In genomic region chr6:36780517-36781210, GRCh38 we compare ENCODE assay signal across 14 cellular contexts. TPM values are rescaled to one million over a fixed set of nuclear protein-coding genes. Genes with fewer than 3 reads are reported as not detected.
A peak's percentile ranks its signal among the peaks of the same experiment; 100 is the strongest.
DNase-seq lines count a peak whose midpoint lies in the region; ATAC-seq, FAIRE-seq and TF ChIP-seq lines count a peak whose summit lies in the region.
"Had no signal": no experiment of that assay in that cellular context is flagged by ENCODE, and none has a peak within 500 bp of the region (broad histone marks: within the 10 kb centered on the region; RNA-seq: fewer than 3 reads in every experiment).

No MANE protein-coding gene starts in this region.

- no peak overlapping the region for H4K5ac ChIP-seq in mesendoderm (ENCODE audit: low read length)

- DNase-seq in DND-41 (peak; percentile 50), NB4 (ENCODE audit: low read depth) (peak; percentile 80), GM12878 (ENCODE audit: low read depth, low spot score) (no peak), trophoblast cell (no peak), D721Med (ENCODE audit: insufficient read length, low spot score) (no peak), mesendoderm (no peak)
- DNase-seq: activated CD4-positive, alpha-beta memory T cell treated with anti-CD3 and anti-CD28 coated beads for 36 hours; activated naive CD4-positive, alpha-beta T cell; cerebellar nuclear complex; stimulated activated naive CD4-positive, alpha-beta T cell had no signal

- H3K27ac ChIP-seq in DND-41 (ENCODE audit: low read length) (peak overlapping the region; percentile 75), GM12878 (ENCODE audit: control insufficient read depth, insufficient read depth) (no peak overlapping the region), trophoblast cell (ENCODE audit: low read depth, low read length) (no peak overlapping the region), mesendoderm (ENCODE audit: low read depth, low read length) (no peak overlapping the region)

- no peak for TF ChIP-seq RAD21 in GM12878 (IDR thresholded peaks at IDR 0.05; ENCODE audit: insufficient read depth, low read depth, low read length)

- CTCF ChIA-PET in GM12878 (lab: Yijun Ruan, JAX), result interaction anchor here (1.3 to 12.1 kb wide), 8 partner anchors 15 to 165 kb away, joined by 4 to 330 read pairs (median 20); partner anchors contain the start of gene PPIL1

- H3K23ac ChIP-seq in trophoblast cell (ENCODE audit: low read length) (no peak overlapping the region), mesendoderm (ENCODE audit: low read length) (no peak overlapping the region)

- in situ Hi-C loops in GM12878 (cut with MboI), result no loop called here

- intact Hi-C loops in GM12878 (cut with micrococcal nuclease; ENCODE audit: unreplicated experiment), result loop anchor here (5.0 kb wide), 1 partner anchor 72 kb away; no protein-coding TSS in a partner anchor

- H2AFZ ChIP-seq in DND-41 (ENCODE audit: low read depth, low read length) (no peak overlapping the region), GM12878 (ENCODE audit: control insufficient read depth, low read depth, low read length) (no peak overlapping the region; the same call in 1 of the 2 replicates), trophoblast cell (ENCODE audit: insufficient read depth, low read length, poor library complexity) (no peak overlapping the region)

- H3K4me1 ChIP-seq in DND-41 (ENCODE audit: insufficient read depth, low read length), result peaks cover 69% of the 10 kb centered on the region
- peaks cover 21% of the 10 kb centered on the region for H3K4me1 ChIP-seq in GM12878 (ENCODE audit: control insufficient read depth, insufficient read depth, low read length)
- H3K4me1 ChIP-seq in trophoblast cell (ENCODE audit: control insufficient read depth in 1 of 2, insufficient read depth in 2 of 2, low read length in 2 of 2), result peaks cover 3 to 8% of the 10 kb centered on the region in 2 experiments
- H3K4me1 ChIP-seq in mesendoderm (ENCODE audit: control insufficient read depth, low read depth, low read length), result no peaks in the 10 kb centered on the region

- H3K18ac ChIP-seq in trophoblast cell (ENCODE audit: low read length) (no peak overlapping the region), mesendoderm (ENCODE audit: low read length) (no peak overlapping the region)

- FAIRE-seq in GM12878 (lab: Jason Lieb, UNC) (no peak), D721Med (lab: Jason Lieb, UNC) (no peak)
- FAIRE-seq: islet of Langerhans had no signal

- no peak for TF ChIP-seq POLR2A in NB4 (IDR thresholded peaks at IDR 0.05; ENCODE audit: extremely low read depth, insufficient read length)
- no peak for TF ChIP-seq POLR2A in GM12878 (IDR thresholded peaks at IDR 0.05; ENCODE audit: low read depth, low read length)

- H2BK5ac ChIP-seq in trophoblast cell (ENCODE audit: low read depth, low read length, poor library complexity) (no peak overlapping the region), mesendoderm (ENCODE audit: low read length) (no peak overlapping the region)

- POLR2A ChIA-PET in GM12878 (lab: Charles Lee), result interaction anchor here (1.1 to 1.2 kb wide), 2 partner anchors 14 to 22 kb away, joined by 3 read pairs; no protein-coding TSS in a partner anchor

- H3K36me3 ChIP-seq in DND-41 (ENCODE audit: insufficient read depth, low read length) (no peaks in the 10 kb centered on the region), GM12878 (ENCODE audit: control insufficient read depth in 2 of 2, insufficient read depth in 2 of 2, low read length in 1 of 2) (no peaks in the 10 kb centered on the region), trophoblast cell (ENCODE audit: control insufficient read depth in 1 of 2, insufficient read depth in 2 of 2, low read length in 2 of 2) (no peaks in the 10 kb centered on the region), mesendoderm (ENCODE audit: control insufficient read depth, insufficient read depth, low read length) (no peaks in the 10 kb centered on the region)

- H3K4me2 ChIP-seq in DND-41 (ENCODE audit: insufficient read depth, low read length) (no peak overlapping the region), GM12878 (ENCODE audit: control insufficient read depth, insufficient read depth) (peak overlapping the region; percentile 32; the same call in 1 of the 2 replicates), trophoblast cell (ENCODE audit: low read length) (no peak overlapping the region), mesendoderm (ENCODE audit: low read length) (no peak overlapping the region)

- H3K79me2 ChIP-seq in DND-41 (ENCODE audit: insufficient read depth, low read length) (no peaks in the 10 kb centered on the region), GM12878 (ENCODE audit: control insufficient read depth, insufficient read depth, low read length) (no peaks in the 10 kb centered on the region), trophoblast cell (ENCODE audit: control insufficient read depth, insufficient read depth, low read length, poor library complexity) (no peaks in the 10 kb centered on the region), mesendoderm (ENCODE audit: control insufficient read depth, insufficient read depth, low read length) (no peaks in the 10 kb centered on the region)

- H3K9ac ChIP-seq in DND-41 (ENCODE audit: low read depth, low read length) (peak overlapping the region; percentile 36), GM12878 (ENCODE audit: control insufficient read depth, insufficient read depth, low read length) (no peak overlapping the region), trophoblast cell (ENCODE audit: low read length) (peak overlapping the region; percentile 47), mesendoderm (ENCODE audit: low read length) (no peak overlapping the region)

- no peaks in the 10 kb centered on the region for H3K9me3 ChIP-seq in DND-41 (ENCODE audit: insufficient read depth, low read length, severe bottlenecking)
- no peaks in the 10 kb centered on the region for H3K9me3 ChIP-seq in GM12878 (replicated peaks; ENCODE audit: control insufficient read depth, insufficient read depth, low read length)
- no peaks in the 10 kb centered on the region for H3K9me3 ChIP-seq in trophoblast cell (ENCODE audit: insufficient read depth, low read depth, low read length)

- no peak for TF ChIP-seq CTCF in DND-41 (IDR thresholded peaks at IDR 0.05; ENCODE audit: borderline replicate concordance, extremely low read depth, low read length, poor library complexity, severe bottlenecking)
- no peak for TF ChIP-seq CTCF in NB4 (IDR thresholded peaks at IDR 0.05; ENCODE audit: low read depth, low read length)
- no peak for TF ChIP-seq CTCF in GM12878 (IDR thresholded peaks at IDR 0.05 in 2 of 3, conservative IDR thresholded peaks at IDR 0.05 in 1 of 3; ENCODE audit: control insufficient read depth in 2 of 3, extremely low read depth in 1 of 3, insufficient read depth in 1 of 3, low read depth in 3 of 3, low read length in 3 of 3)
- no peak for TF ChIP-seq CTCF in D721Med (IDR thresholded peaks at IDR 0.05; ENCODE audit: insufficient read depth, missing control alignments)

- no peak overlapping the region for H3K4ac ChIP-seq in trophoblast cell (ENCODE audit: low read depth, low read length)
- no peak overlapping the region for H3K4ac ChIP-seq in mesendoderm (ENCODE audit: low read depth, low read length)

- H3K14ac ChIP-seq in trophoblast cell (ENCODE audit: low read length), result no peak overlapping the region

- no peak for TF ChIP-seq EP300 in GM12878 (IDR thresholded peaks at IDR 0.05; ENCODE audit: borderline replicate concordance in 1 of 2, control insufficient read depth in 1 of 2, low read depth in 2 of 2, low read length in 2 of 2)

- H3K79me1 ChIP-seq in trophoblast cell (ENCODE audit: low read length) (no peaks in the 10 kb centered on the region), mesendoderm (ENCODE audit: low read length) (no peaks in the 10 kb centered on the region)

- no peak overlapping the region for H2AK5ac ChIP-seq in trophoblast cell (ENCODE audit: low read length)
- no peak overlapping the region for H2AK5ac ChIP-seq in mesendoderm (ENCODE audit: low read length)

- H4K8ac ChIP-seq in trophoblast cell (ENCODE audit: low read depth, low read length), result no peak overlapping the region
- H4K8ac ChIP-seq in mesendoderm (ENCODE audit: low read depth, low read length), result no peak overlapping the region

- ATAC-seq in DND-41 (ENCODE audit: insufficient read depth, low read depth) (no peak), GM12878 (no peak), GM21737 (IDR thresholded peaks at IDR 0.05; ENCODE audit: unreplicated experiment) (no peak)
- ATAC-seq: HCT116, SK-N-SH treated with all-trans-retinoic acid at 6 μM for 48 hours had no signal

- H2BK120ac ChIP-seq in trophoblast cell (ENCODE audit: insufficient read depth, low read length, poor library complexity) (no peak overlapping the region), mesendoderm (ENCODE audit: low read depth, low read length) (no peak overlapping the region)

- H2BK15ac ChIP-seq in mesendoderm (replicated peaks; ENCODE audit: low read depth), result no peak overlapping the region

- no peaks in the 10 kb centered on the region for H4K20me1 ChIP-seq in DND-41 (ENCODE audit: insufficient read depth, low read length)
- no peaks in the 10 kb centered on the region for H4K20me1 ChIP-seq in GM12878 (ENCODE audit: control insufficient read depth, insufficient read depth)

- BruUV-seq in GM12878 (replicated peaks; lab: Mats Ljungman, UMichigan), result no TSS peak

- H3K27me3 ChIP-seq in DND-41 (ENCODE audit: insufficient read depth, low read length, poor library complexity), result no peaks in the 10 kb centered on the region
- peaks cover 0 to 6% of the 10 kb centered on the region in 2 experiments; a peak in 1 of 4 replicates for H3K27me3 ChIP-seq in GM12878 (replicated peaks in 1 of 2; ENCODE audit: control insufficient read depth in 2 of 2, insufficient read depth in 2 of 2, low read length in 1 of 2)
- no peaks in the 10 kb centered on the region for H3K27me3 ChIP-seq in trophoblast cell (ENCODE audit: insufficient read depth, low read length)
- no peaks in the 10 kb centered on the region for H3K27me3 ChIP-seq in mesendoderm (ENCODE audit: insufficient read depth, low read length, poor library complexity)

- H3K4me3 ChIP-seq in DND-41 (ENCODE audit: low read depth in 1 of 2, low read length in 2 of 2) (no peak overlapping the region), NB4 (ENCODE audit: low read depth, low read length) (no peak overlapping the region), GM12878 (no peak overlapping the region), trophoblast cell (ENCODE audit: low read depth, low read length) (no peak overlapping the region), mesendoderm (ENCODE audit: low read length) (no peak overlapping the region)

- no peak overlapping the region for H4K12ac ChIP-seq in trophoblast cell (ENCODE audit: low read depth, low read length)

- WGBS in GM12878 (ENCODE audit: insufficient coverage, insufficient replicate concordance, low lambda C conversion rate, missing lambda C conversion rate), result 20% methylated on average over 11 of the region's 11 CpGs
- no CpG with 5 or more reads among the region's 11 CpGs for WGBS in trophoblast cell (ENCODE audit: extremely low coverage, insufficient coverage, insufficient read length)
- WGBS in mesendoderm (ENCODE audit: extremely low coverage, insufficient coverage, low lambda C conversion rate), result no CpG with 5 or more reads among the region's 11 CpGs

- SMC1A ChIA-PET in GM12878 (lab: Charles Lee; ENCODE audit: uncharacterized antibody, unreplicated experiment), result interaction anchor here (0.6 to 6.6 kb wide), 7 partner anchors 14 to 388 kb away, joined by 3 to 120 read pairs (median 4); no protein-coding TSS in a partner anchor

- H4K91ac ChIP-seq in trophoblast cell (ENCODE audit: low read depth, low read length), result no peak overlapping the region

- no peak overlapping the region for H3K56ac ChIP-seq in mesendoderm (ENCODE audit: low read length)

- RAD21 ChIA-PET in GM12878 (lab: Charles Lee; ENCODE audit: unreplicated experiment), result interaction anchor here (1.0 to 5.4 kb wide), 4 partner anchors 13 to 183 kb away, joined by 3 to 102 read pairs (median 6); partner anchors contain the start of gene PPIL1

- H2BK12ac ChIP-seq in trophoblast cell (ENCODE audit: low read length), result no peak overlapping the region

RNA-seq across cellular contexts. Expression of gene CPNE5, which starts 58.6 kb away (rescaled TPM):
- 9.2 and 10.4 TPM in 2 replicates for total RNA-seq in GM12878 (2013; cell fraction: nucleolus; rRNA removed)
- total RNA-seq in GM12878 (2014; rRNA removed) (22.3 and 30.3 TPM in 2 replicates), GM12878 (2014; rRNA removed; fragmentation: Illumina TruSeq; extraction: Trizol) (19.2 and 21.9 TPM in 2 replicates), GM12878 (2021) (38.4 and 39.1 TPM in 2 replicates)
- polyA plus RNA-seq in GM12878 (2011; ENCODE audit: low read depth), result 5.4 TPM
- polyA plus RNA-seq in GM12878 (2011; rRNA removed) (6.0 and 14.4 TPM in 2 replicates), GM12878 (2014; fragmentation: Illumina TruSeq; extraction: Trizol) (25.3 and 34.2 TPM in 2 replicates), GM12878 (2014; fragmentation: Nextera tagmentation; extraction: Ambion mirVana) (1 to 10 TPM; 2.4 to 3.1 TPM), GM12878 (2014; rRNA removed) (32.3 and 39.9 TPM in 2 replicates), GM12878 (2016; fragmentation: Nextera tagmentation; extraction: Ambion mirVana) (10 to 100 TPM; 10.3 to 11.7 TPM)
- polyA plus RNA-seq in GM12878 (2011; cell fraction: cytosol; rRNA removed), result 18.2 and 19.2 TPM in 2 replicates
- 35.1 and 36.9 TPM in 2 replicates for polyA plus RNA-seq in GM12878 (2011; cell fraction: nucleus; rRNA removed)
- 13.6 and 14.7 TPM in 2 replicates for polyA plus RNA-seq in GM12878 (2012)
- polyA minus RNA-seq in GM12878 (2011; rRNA and poly(A)+ RNA removed), result 13.7 and 19.7 TPM in 2 replicates
- polyA minus RNA-seq in GM12878 (2011; cell fraction: cytosol; rRNA and poly(A)+ RNA removed), result 5.3 and 6.4 TPM in 2 replicates
- 7.6 and 12.8 TPM in 2 replicates for polyA minus RNA-seq in GM12878 (2011; cell fraction: nucleus; rRNA and poly(A)+ RNA removed)
- 1.1 and 1.2 TPM in 2 replicates for polyA plus RNA-seq in trophoblast cell (2013)
- 0.10 TPM for polyA plus RNA-seq in mesendoderm (2013, experiment 1 of 2)
- polyA plus RNA-seq in mesendoderm (2013, experiment 2 of 2), result 0.17 TPM

Comparison
In these comparisons a context has a peak if more than half of its experiments do, and no peak if none do; other contexts are left out.
1. DNase-seq: peak in DND-41 (single experiment) and NB4 (single experiment); none in GM12878 (single experiment), trophoblast cell (0 of 2), D721Med (single experiment) and mesendoderm (single experiment).
2. H3K9ac ChIP-seq: peak in DND-41 (single experiment) and trophoblast cell (single experiment); none in GM12878 (single experiment) and mesendoderm (single experiment).